ENCODE assay signal across 8 cellular contexts in the genomic region with DNA sequence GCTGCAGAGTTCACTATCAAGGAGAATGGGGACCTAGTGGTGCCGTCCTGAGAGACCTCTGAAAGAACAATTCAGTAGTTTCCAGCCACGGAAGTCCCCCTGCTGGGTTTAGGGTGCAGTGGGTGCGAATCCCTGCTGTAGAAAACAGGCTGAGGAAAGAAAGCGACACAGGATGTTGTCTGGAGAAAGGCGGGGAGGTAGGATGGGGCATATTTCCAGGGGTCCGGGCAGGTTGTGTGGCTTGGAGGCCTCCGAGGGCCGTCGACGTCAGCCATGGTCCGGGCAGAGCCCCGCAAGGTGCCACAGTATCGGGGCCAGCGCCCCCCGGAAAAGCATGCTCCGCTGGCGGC. TPM values are rescaled to one million over a fixed set of nuclear protein-coding genes. Genes with fewer than 3 reads are reported as not detected.
DNase-seq lines count a peak whose midpoint lies in the region; ATAC-seq and TF ChIP-seq lines count a peak whose summit lies in the region.

No MANE protein-coding gene starts in this region.

- peak; percentile 47 for DNase-seq in GM10266 (ENCODE audit: extremely low spot score)
- peak; percentile 56 for DNase-seq in activated CD8-positive, alpha-beta memory T cell treated with anti-CD3 and anti-CD28 coated beads, Interleukin-2, amount 50 U/mL, for 1 hour (ENCODE audit: extremely low read depth)
- DNase-seq in esophagus muscularis mucosa (ENCODE audit: extremely low spot score), result no peak
- no peak for DNase-seq in tibial artery
- DNase-seq in mesenteric fat pad (ENCODE audit: low spot score), result no peak

- peaks cover 20% of the 10 kb centered on the region for H3K4me1 Mint-ChIP-seq in nephron

- H3K4me3 ChIP-seq in esophagus muscularis mucosa (peak overlapping the region; percentile 56 to 83 (median 76)), tibial artery (peak overlapping the region; percentile 70 to 84)

- peaks cover 30 to 44% (median 39%) of the 10 kb centered on the region in 4 donors for H3K4me1 ChIP-seq in esophagus muscularis mucosa
- peaks cover 0 to 31% (median 18%) of the 10 kb centered on the region in 4 donors for H3K4me1 ChIP-seq in tibial artery

- peak overlapping the region; percentile 17 to 96 (median 96) for H3K27ac Mint-ChIP-seq in nephron

- H3K27ac ChIP-seq in KOPT-K1 (ENCODE audit: low read depth, low read length, poor library complexity, severe bottlenecking) (peak overlapping the region; percentile 96), esophagus muscularis mucosa (replicated peaks in 1 of 4) (peak overlapping the region; percentile 86 to 98 (median 92)), tibial artery (peak overlapping the region; percentile 93 to 96)

- H3K27me3 ChIP-seq in esophagus muscularis mucosa (no peaks in the 10 kb centered on the region), tibial artery (no peaks in the 10 kb centered on the region)

- no peaks in the 10 kb centered on the region for H3K36me3 Mint-ChIP-seq in nephron (ENCODE audit: low read depth)

- WGBS in esophagus muscularis mucosa, result 1% methylated on average over 11 of the region's 17 CpGs

- H3K36me3 ChIP-seq in KOPT-K1 (ENCODE audit: insufficient read depth, low read length) (no peaks in the 10 kb centered on the region), esophagus muscularis mucosa (no peaks in the 10 kb centered on the region), tibial artery (no peaks in the 10 kb centered on the region)

- ATAC-seq in GM21737 (IDR thresholded peaks at IDR 0.05; ENCODE audit: unreplicated experiment), result peak; percentile 6

- peaks cover 11% of the 10 kb centered on the region for H3K27me3 Mint-ChIP-seq in nephron (ENCODE audit: low read depth)

- no peaks in the 10 kb centered on the region for H3K9me3 Mint-ChIP-seq in nephron

- no peaks in the 10 kb centered on the region for H3K9me3 ChIP-seq in KOPT-K1 (ENCODE audit: insufficient read depth, low read length, poor library complexity, severe bottlenecking)
- no peaks in the 10 kb centered on the region for H3K9me3 ChIP-seq in esophagus muscularis mucosa
- no peaks in the 10 kb centered on the region for H3K9me3 ChIP-seq in tibial artery

- intact Hi-C loops in esophagus muscularis mucosa (cut with DNase I), result loop anchor here (5.0 kb wide), 3 partner anchors 47 to 183 kb away; a partner anchor contains a TSS
- intact Hi-C loops in tibial artery (cut with DNase I; ENCODE audit: low total_unique reads), result loop anchor here (5.0 kb wide), 1 partner anchor 98 kb away; a partner anchor contains a TSS

- no peak for TF ChIP-seq POLR2A in esophagus muscularis mucosa (IDR thresholded peaks at IDR 0.05; ENCODE audit: low read depth)

- peak overlapping the region; percentile 93 to 97 (median 97) for H3K4me3 Mint-ChIP-seq in nephron

- TF ChIP-seq CTCF in GM10266 (IDR thresholded peaks at IDR 0.05; ENCODE audit: control insufficient read depth, insufficient read depth, low read depth, missing control alignments), result no peak
- peak in 2 of 3 experiments; percentile 15 to 23 for TF ChIP-seq CTCF in esophagus muscularis mucosa (IDR thresholded peaks at IDR 0.05)
- TF ChIP-seq CTCF in nephron (IDR thresholded peaks at IDR 0.05; ENCODE audit: unreplicated experiment in 3 of 3), result no peak
- TF ChIP-seq CTCF in tibial artery (IDR thresholded peaks at IDR 0.05), result no peak

- TF ChIP-seq EP300 in esophagus muscularis mucosa (IDR thresholded peaks at IDR 0.05), result no peak

RNA-seq across cellular contexts. Expression of a gene that starts 0.8 kb away (rescaled TPM):
- total RNA-seq in esophagus muscularis mucosa (10 to 100 TPM; 31.1 to 51.5 (median 43.3) TPM), mesenteric fat pad (76.8 TPM)

Comparison
In these comparisons a context has a peak if more than half of its experiments do, and no peak if none do; other contexts are left out.
1. DNase-seq: peak in GM10266 (single experiment) and activated CD8-positive, alpha-beta memory T cell treated with anti-CD3 and anti-CD28 coated beads, Interleukin-2, amount 50 U/mL, for 1 hour (single experiment); none in esophagus muscularis mucosa (single experiment), tibial artery (0 of 2) and mesenteric fat pad (single experiment).
2. CTCF ChIP-seq: peak in esophagus muscularis mucosa (2 of 3); none in GM10266 (single experiment), nephron (0 of 3) and tibial artery (0 of 2).
3. Peak in every context shown above with its lines, with median percentiles within 50 percentile points of each other: H3K27ac ChIP-seq.